ENCODE assay signal across 25 cellular contexts in genomic region chr7:25954395-25954794, GRCh38.
DNase-seq lines count a peak whose midpoint lies in the region; ATAC-seq, FAIRE-seq and TF ChIP-seq lines count a peak whose summit lies in the region.
"Had no signal": no experiment of that assay in that cellular context is flagged by ENCODE, and none has a peak within 500 bp of the region (broad histone marks: within the 10 kb centered on the region; RNA-seq: fewer than 3 reads in every experiment).

No MANE protein-coding gene starts in this region.

- H3K27me3 Mint-ChIP-seq in endodermal cell (ENCODE audit: insufficient read depth) (no peaks in the 10 kb centered on the region), nephron (ENCODE audit: low read depth) (no peaks in the 10 kb centered on the region)
- peaks cover 0 to 38% (median 0%) of the 10 kb centered on the region in 5 donors for H3K27me3 Mint-ChIP-seq in naive thymus-derived CD4-positive, alpha-beta T cell
- H3K27me3 Mint-ChIP-seq: CD4-positive, alpha-beta T cell had no signal

- H3K4me2 ChIP-seq in OCI-LY1 (ENCODE audit: low read length) = no peak overlapping the region
- H3K4me2 ChIP-seq: A549 had no signal

- no peaks in the 10 kb centered on the region for H4K20me1 ChIP-seq in OCI-LY1 (ENCODE audit: insufficient read depth, low read length)
- H4K20me1 ChIP-seq: BLaER1 treated with 17β-estradiol and CSF1 and Interleukin-3, amounts not matched to agents 10 nM and 100 nM had no signal

- H3K4me3 ChIP-seq in HUES48 (ENCODE audit: low read depth, low read length) = no peak overlapping the region
- H3K4me3 ChIP-seq in OCI-LY1 (ENCODE audit: low read depth, low read length, poor library complexity, severe bottlenecking) = no peak overlapping the region
- H3K4me3 ChIP-seq in endodermal cell (ENCODE audit: low read length) = no peak overlapping the region
- H3K4me3 ChIP-seq in naive thymus-derived CD4-positive, alpha-beta T cell (ENCODE audit: low read length) = no peak overlapping the region
- H3K4me3 ChIP-seq: A549; BLaER1 treated with 17β-estradiol and CSF1 and Interleukin-3, amounts not matched to agents 10 nM and 100 nM had no signal

- H3F3A ChIP-seq in OCI-LY1 (ENCODE audit: insufficient read depth, low read length) = 0 out of 2 replicates have a peak, but pooled peaks cover 3% of the 10 kb centered on the region

- H3K4me1 Mint-ChIP-seq in endodermal cell (peaks cover 32% of the 10 kb centered on the region), nephron (peaks cover 14% of the 10 kb centered on the region)
- peaks cover 8 to 21% (median 13%) of the 10 kb centered on the region in 7 donors for H3K4me1 Mint-ChIP-seq in naive thymus-derived CD4-positive, alpha-beta T cell

- H3K36me3 ChIP-seq in HUES48 (ENCODE audit: control insufficient read depth, insufficient read depth, low read length) (no peaks in the 10 kb centered on the region), OCI-LY1 (ENCODE audit: insufficient read depth, low read length) (peaks cover 3% of the 10 kb centered on the region), endodermal cell (ENCODE audit: control insufficient read depth, insufficient read depth, low read length) (no peaks in the 10 kb centered on the region)
- no peaks in the 10 kb centered on the region for H3K36me3 ChIP-seq in naive thymus-derived CD4-positive, alpha-beta T cell (ENCODE audit: control insufficient read depth in 2 of 3, insufficient read depth in 3 of 3, low read length in 3 of 3)
- H3K36me3 ChIP-seq: BLaER1 treated with 17β-estradiol and CSF1 and Interleukin-3, amounts not matched to agents 10 nM and 100 nM had no signal

- peaks cover 22% of the 10 kb centered on the region for H3K4me1 ChIP-seq in HUES48 (ENCODE audit: control insufficient read depth, insufficient read depth, low read length)
- H3K4me1 ChIP-seq in OCI-LY1 (ENCODE audit: insufficient read depth, low read length, severe bottlenecking) = peaks cover 49% of the 10 kb centered on the region
- peaks cover 2% of the 10 kb centered on the region for H3K4me1 ChIP-seq in endodermal cell (ENCODE audit: control insufficient read depth, insufficient read depth, low read length)
- peaks cover 7 to 10% of the 10 kb centered on the region in 2 donors for H3K4me1 ChIP-seq in naive thymus-derived CD4-positive, alpha-beta T cell (ENCODE audit: control insufficient read depth in 2 of 2, insufficient read depth in 2 of 2, low read length in 2 of 2)

- H3K9me3 ChIP-seq in HUES48 (ENCODE audit: control insufficient read depth, insufficient read depth, low read length) (peaks cover 10% of the 10 kb centered on the region), OCI-LY1 (ENCODE audit: low read length) (no peaks in the 10 kb centered on the region), endodermal cell (ENCODE audit: control insufficient read depth, low read length) (peaks cover 38% of the 10 kb centered on the region)
- no peaks in the 10 kb centered on the region for H3K9me3 ChIP-seq in naive thymus-derived CD4-positive, alpha-beta T cell (ENCODE audit: control insufficient read depth in 2 of 3, low read length in 3 of 3)
- H3K9me3 ChIP-seq: A549; BLaER1 treated with 17β-estradiol and CSF1 and Interleukin-3, amounts not matched to agents 10 nM and 100 nM had no signal

- H3K9ac ChIP-seq in HUES48 (ENCODE audit: low read depth, low read length) = no peak overlapping the region
- H3K9ac ChIP-seq in OCI-LY1 (ENCODE audit: low read length) = no peak overlapping the region
- no peak overlapping the region for H3K9ac ChIP-seq in endodermal cell (ENCODE audit: extremely low read depth, low read length, poor library complexity, severe bottlenecking)
- H3K9ac ChIP-seq: BLaER1 treated with 17β-estradiol and CSF1 and Interleukin-3, amounts not matched to agents 10 nM and 100 nM had no signal

- POLR2A ChIA-PET in naive thymus-derived CD4-positive, alpha-beta T cell (lab: Charles Lee) = no interaction called here

- no peak overlapping the region for H2AFZ ChIP-seq in OCI-LY1 (ENCODE audit: low read length)

- no peak overlapping the region for H3K4me3 Mint-ChIP-seq in endodermal cell
- peak overlapping the region in 2 of 3 experiments; percentile 17 to 26 for H3K4me3 Mint-ChIP-seq in nephron
- no peak overlapping the region for H3K4me3 Mint-ChIP-seq in naive thymus-derived CD4-positive, alpha-beta T cell
- H3K4me3 Mint-ChIP-seq: CD4-positive, alpha-beta T cell; HFFc6; T-cell had no signal

- TF ChIP-seq CTCF in OCI-LY1 (IDR thresholded peaks at IDR 0.05; ENCODE audit: low read length) (no peak), endodermal cell (conservative IDR thresholded peaks at IDR 0.05) (no peak), nephron (IDR thresholded peaks at IDR 0.05; ENCODE audit: unreplicated experiment in 3 of 3) (no peak)

- H3K79me2 ChIP-seq in OCI-LY1 (ENCODE audit: insufficient read depth, low read length) = no peaks in the 10 kb centered on the region

- H3K27ac ChIP-seq in HUES48 (ENCODE audit: low read depth, low read length) = peak overlapping the region; percentile 80
- peak overlapping the region; percentile 47 for H3K27ac ChIP-seq in OCI-LY1 (ENCODE audit: low read depth, low read length, poor library complexity, severe bottlenecking)
- no peak overlapping the region for H3K27ac ChIP-seq in endodermal cell (ENCODE audit: low read depth, low read length)
- no peak overlapping the region for H3K27ac ChIP-seq in naive thymus-derived CD4-positive, alpha-beta T cell (ENCODE audit: low read depth, low read length)
- H3K27ac ChIP-seq: A549; BLaER1 treated with 17β-estradiol and CSF1 and Interleukin-3, amounts not matched to agents 10 nM and 100 nM; RWPE1 had no signal

- H3K27ac Mint-ChIP-seq in endodermal cell = peak overlapping the region; percentile 46
- H3K27ac Mint-ChIP-seq in nephron = no peak overlapping the region
- H3K27ac Mint-ChIP-seq in naive thymus-derived CD4-positive, alpha-beta T cell = peak overlapping the region in 1 of 9 donors; percentile 28
- H3K27ac Mint-ChIP-seq: CD4-positive, alpha-beta T cell; HFFc6; T-cell had no signal

- intact Hi-C loops in naive thymus-derived CD4-positive, alpha-beta T cell (cut with micrococcal nuclease) = loop anchor here (5.0 to 10.0 kb wide), 7 partner anchors 62 to 1708 kb away; partner anchors contain the start of genes CYCS (in 1 of the 2) and HIBADH (in 1 of the 2)

- no peak for ATAC-seq in naive thymus-derived CD4-positive, alpha-beta T cell
- ATAC-seq in activated CD4-positive, CD25-positive, alpha-beta regulatory T cell treated with anti-CD3 and anti-CD28 coated beads, Interleukin-2, amount 50 U/mL, for 24 hours = no peak
- ATAC-seq: A549, T-cell had no signal

- H3K36me3 Mint-ChIP-seq in endodermal cell (ENCODE audit: low read depth) (peaks cover 8% of the 10 kb centered on the region), nephron (ENCODE audit: low read depth) (no peaks in the 10 kb centered on the region)
- peaks cover 0 to 5% (median 0%) of the 10 kb centered on the region in 5 donors for H3K36me3 Mint-ChIP-seq in naive thymus-derived CD4-positive, alpha-beta T cell
- H3K36me3 Mint-ChIP-seq: T-cell had no signal

- 92 to 100% methylated on average over 2 to 3 of the region's 3 CpGs for whole genome bisulfite sequencing in endodermal cell (ENCODE audit: insufficient coverage in 1 of 2, insufficient read length in 1 of 2), 2 experiments

- no peaks in the 10 kb centered on the region for H3K9me2 ChIP-seq in OCI-LY1 (ENCODE audit: low read depth, low read length)

- DNase-seq in endodermal cell = peak; percentile 74
- DNase-seq in RCC 7860 (ENCODE audit: low spot score) = no peak
- no peak for DNase-seq in naive thymus-derived CD4-positive, alpha-beta T cell
- DNase-seq in stimulated activated CD8-positive, alpha-beta memory T cell treated with anti-CD3 and anti-CD28 coated beads, Interleukin-4, amount 100 ng/mL, for 48 hours = no peak
- DNase-seq: CD4-positive, alpha-beta T cell; COR-L47; DMS79; EL; GF-D8; HFFc6; NCI-H1417 treated with DMSO at 0.1 percent for 48 hours; NCI-H1694 treated with DMSO at 0.1 percent for 48 hours; NCI-H2081; NCI-H2171; NCI-H226; NCI-H69; T-cell had no signal

- no peak for FAIRE-seq in RCC 7860 (lab: Jason Lieb, UNC)
- FAIRE-seq: A549, H54 had no signal

- H3K27me3 ChIP-seq in HUES48 (ENCODE audit: control insufficient read depth, insufficient read depth, low read length) (no peaks in the 10 kb centered on the region), OCI-LY1 (ENCODE audit: insufficient read depth, low read length) (no peaks in the 10 kb centered on the region), endodermal cell (ENCODE audit: control insufficient read depth, insufficient read depth, low read length, poor library complexity, severe bottlenecking) (no peaks in the 10 kb centered on the region)
- no peaks in the 10 kb centered on the region for H3K27me3 ChIP-seq in naive thymus-derived CD4-positive, alpha-beta T cell (ENCODE audit: control insufficient read depth in 2 of 2, insufficient read depth in 2 of 2, low read length in 2 of 2)

- H3K9me3 Mint-ChIP-seq in endodermal cell (peaks cover 29% of the 10 kb centered on the region), nephron (no peaks in the 10 kb centered on the region)
- peaks cover 0 to 4% (median 0%) of the 10 kb centered on the region in 11 donors for H3K9me3 Mint-ChIP-seq in naive thymus-derived CD4-positive, alpha-beta T cell
- H3K9me3 Mint-ChIP-seq: CD4-positive, alpha-beta T cell; HFFc6; T-cell had no signal

- CTCF ChIA-PET in naive thymus-derived CD4-positive, alpha-beta T cell (lab: Charles Lee) = no interaction called here

Comparison
In these comparisons a context has a peak if more than half of its experiments do, and no peak if none do; other contexts are left out.
1. H3K27ac ChIP-seq: peak in HUES48 (single experiment) and OCI-LY1 (single experiment); none in endodermal cell (single experiment) and naive thymus-derived CD4-positive, alpha-beta T cell (single experiment).
2. H3K4me3 Mint-ChIP-seq: peak in nephron (2 of 3); none in endodermal cell (single experiment) and naive thymus-derived CD4-positive, alpha-beta T cell (0 of 10).